Comparison of ENCODE assay signal across 10 cellular contexts in the genomic region with DNA sequence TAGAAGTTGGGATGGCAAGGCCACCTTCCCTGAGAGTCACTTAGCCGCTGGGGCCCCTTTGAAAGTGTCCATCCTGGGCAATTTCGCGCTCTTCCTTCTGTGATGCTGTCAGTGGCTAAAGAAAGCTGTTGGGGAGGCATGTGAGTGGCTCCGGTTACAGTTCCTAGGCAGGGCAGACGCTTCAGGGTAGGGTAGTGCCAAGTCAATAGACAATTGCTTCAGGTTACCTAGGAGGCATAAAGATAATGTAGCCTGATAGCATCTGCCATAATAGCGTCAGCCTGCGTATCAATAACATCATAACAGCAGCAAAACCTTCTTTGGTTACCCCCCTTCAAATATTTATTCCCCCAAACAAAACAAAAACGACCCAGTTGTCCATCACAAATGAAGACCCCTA. TPM values are rescaled to one million over a fixed set of nuclear protein-coding genes. Genes with fewer than 3 reads are reported as not detected.
A peak's percentile ranks its signal among the peaks of the same experiment; 100 is the strongest.
DNase-seq lines count a peak whose midpoint lies in the region; ATAC-seq and TF ChIP-seq lines count a peak whose summit lies in the region.
"Had no signal": no experiment of that assay in that cellular context is flagged by ENCODE, and none has a peak within 500 bp of the region (broad histone marks: within the 10 kb centered on the region; RNA-seq: fewer than 3 reads in every experiment).

Gene FAM107B, minus strand, starts transcription at position 101 of the 400 bp plus-strand sequence. CDS start 234 bp downstream, outside the sequence.

- no peaks in the 10 kb centered on the region for H3K27me3 Mint-ChIP-seq in natural killer cell treated with Interleukin-12 subunit alpha and Interleukin-12 subunit beta and Interleukin-15 and Interleukin-18, amount 100 ng/mL, for 72 hours

- BruUV-seq in A673 (replicated peaks; lab: Mats Ljungman, UMichigan), result no TSS peak

- no peaks in the 10 kb centered on the region for H3K9me3 Mint-ChIP-seq in natural killer cell treated with Interleukin-12 subunit alpha and Interleukin-12 subunit beta and Interleukin-15 and Interleukin-18, amount 100 ng/mL, for 72 hours

- H3K4me1 ChIP-seq in A673 (ENCODE audit: insufficient read depth, low read length, poor library complexity, severe bottlenecking), result no peaks in the 10 kb centered on the region

- H3K9me3 ChIP-seq in A673 (ENCODE audit: low read depth, low read length, poor library complexity, severe bottlenecking), result no peaks in the 10 kb centered on the region

- no peaks in the 10 kb centered on the region for H3K36me3 Mint-ChIP-seq in natural killer cell treated with Interleukin-12 subunit alpha and Interleukin-12 subunit beta and Interleukin-15 and Interleukin-18, amount 100 ng/mL, for 72 hours

- TF ChIP-seq CTCF in A673 (conservative IDR thresholded peaks at IDR 0.05; ENCODE audit: low read depth, low read length) (no peak), GM13977 (IDR thresholded peaks at IDR 0.05; ENCODE audit: extremely low read depth, insufficient read depth, missing control alignments) (no peak)

- ATAC-seq in natural killer cell treated with Interleukin-12 subunit alpha and Interleukin-12 subunit beta and Interleukin-15 and Interleukin-18, amount 100 ng/mL, for 72 hours, result no peak
- no peak for ATAC-seq in GM18519 (IDR thresholded peaks at IDR 0.05; ENCODE audit: low FRiP score, unreplicated experiment)

- no peak within 1 kb of the TSS for H3K4me3 ChIP-seq in A673 (ENCODE audit: low read depth, low read length, poor library complexity, severe bottlenecking)

- H3K27me3 ChIP-seq in A673 (replicated peaks; ENCODE audit: insufficient read depth, low read depth, low read length, poor library complexity), result peaks cover 5% of the 10 kb centered on the region

- POLR2A ChIA-PET in A673 (lab: Charles Lee; ENCODE audit: low non-redundant PET), result no interaction called here

- no peak within 1 kb of the TSS for H3K27ac ChIP-seq in A673 (ENCODE audit: low read depth, low read length, poor library complexity, severe bottlenecking)

- no peak within 1 kb of the TSS for H3K4me3 Mint-ChIP-seq in natural killer cell treated with Interleukin-12 subunit alpha and Interleukin-12 subunit beta and Interleukin-15 and Interleukin-18, amount 100 ng/mL, for 72 hours

- intact Hi-C loops in A673 (cut with micrococcal nuclease; ENCODE audit: unreplicated experiment), result no loop called here

- in situ Hi-C loops in endometrial microvascular endothelial cells (cut with HindIII; ENCODE audit: inconsistent ontology term, low pct_unique_long_range_greater_than_20kb, low sequenced_read_pairs), result loop anchor here (25.0 kb wide), 1 partner anchor 187 kb away; no protein-coding TSS in a partner anchor
- in situ Hi-C loops in GM13977 (cut with MboI; ENCODE audit: low pct_unique_long_range_greater_than_20kb, low sequenced_read_pairs, unreplicated experiment), result no loop called here

- CTCF ChIA-PET in A673 (lab: Charles Lee), result no interaction called here

- H3K36me3 ChIP-seq in A673 (ENCODE audit: insufficient read depth, low read length, poor library complexity, severe bottlenecking), result no peaks in the 10 kb centered on the region

- H3K4me1 Mint-ChIP-seq in natural killer cell treated with Interleukin-12 subunit alpha and Interleukin-12 subunit beta and Interleukin-15 and Interleukin-18, amount 100 ng/mL, for 72 hours (ENCODE audit: low read depth in 2 of 2), result peaks cover 0 to 3% of the 10 kb centered on the region in 2 donors

- DNase-seq in A673 (ENCODE audit: low spot score), result no peak
- no peak for DNase-seq in M059J (ENCODE audit: low read depth)
- no peak for DNase-seq in natural killer cell treated with Interleukin-12 subunit alpha and Interleukin-12 subunit beta and Interleukin-15 and Interleukin-18, amount 100 ng/mL, for 72 hours (ENCODE audit: low spot score)
- DNase-seq in GM13977 (ENCODE audit: low spot score), result no peak
- no peak for DNase-seq in cerebellar nuclear complex (lab: John Stamatoyannopoulos, UW)
- no peak for DNase-seq in GF-D8 (lab: John Stamatoyannopoulos, UW)
- DNase-seq: NCI-H187 treated with DMSO at 0.1 percent for 48 hours; stimulated activated CD4-positive, alpha-beta T cell treated with anti-CD3 and anti-CD28 coated beads, Interleukin-2, amount 100 ng/mL, for 48 hours had no signal

- H3K27ac Mint-ChIP-seq in natural killer cell treated with Interleukin-12 subunit alpha and Interleukin-12 subunit beta and Interleukin-15 and Interleukin-18, amount 100 ng/mL, for 72 hours, result peak within 1 kb of the TSS in 1 of 2 donors; percentile 53

RNA-seq across cellular contexts. Expression of gene FAM107B, which starts in this region (rescaled TPM):
- total RNA-seq in A673 (2021) (61.6 and 66.1 TPM in 2 replicates), endometrial microvascular endothelial cells (ENCODE audit: inconsistent ontology term) (77.7 TPM)
- total RNA-seq in M059J (2014; rRNA removed; shearing (Covaris generic)), result 15.0 and 18.4 TPM in 2 replicates
- total RNA-seq in natural killer cell treated with Interleukin-12 subunit alpha and Interleukin-12 subunit beta and Interleukin-15 and Interleukin-18, amount 100 ng/mL, for 72 hours, result 100 to 1,000 TPM; 226 to 255 TPM
